24 cellular contexts compared by ENCODE assay signal in genomic region chr4:2731907-2732314, GRCh38. TPM values are rescaled to one million over a fixed set of nuclear protein-coding genes. Genes with fewer than 3 reads are reported as not detected.
DNase-seq lines count a peak whose midpoint lies in the region; ATAC-seq, FAIRE-seq and TF ChIP-seq lines count a peak whose summit lies in the region.
"Had no signal": no experiment of that assay in that cellular context is flagged by ENCODE, and none has a peak within 500 bp of the region (broad histone marks: within the 10 kb centered on the region; RNA-seq: fewer than 3 reads in every experiment).

No MANE protein-coding gene starts in this region.

- H3K4me3 ChIP-seq in K562 (no peak overlapping the region), HepG2 (replicated peaks in 1 of 3; ENCODE audit: insufficient read depth in 1 of 3, low read depth in 2 of 3, low read length in 3 of 3) (no peak overlapping the region)
- H3K4me3 ChIP-seq: BLaER1 treated with 17β-estradiol and CSF1 and Interleukin-3, amounts not matched to agents 10 nM and 100 nM; left lung; transverse colon had no signal

- in situ Hi-C loops in K562 (cut with MboI), result no loop called here
- in situ Hi-C loops in HepG2 (cut with HindIII; ENCODE audit: extremely low pct_ligation_motif_present, low pct_unique_long_range_greater_than_20kb), result no loop called here

- H4K20me1 ChIP-seq in K562 (replicated peaks; ENCODE audit: control insufficient read depth, insufficient read depth, low read length) (no peaks in the 10 kb centered on the region), HepG2 (ENCODE audit: insufficient read depth, low read length) (no peaks in the 10 kb centered on the region)

- POLR2A ChIA-PET in K562 (lab: Yijun Ruan, JAX) (interaction anchor here (1.0 to 1.1 kb wide), 3 partner anchors 10 to 15 kb away, joined by 3 to 5 read pairs (median 4); no protein-coding TSS in a partner anchor), HepG2 (lab: Yijun Ruan, JAX) (interaction anchor here (1.2 to 2.1 kb wide), 2 partner anchors 29 to 58 kb away, joined by 3 to 7 read pairs; no protein-coding TSS in a partner anchor)

- no peak for TF ChIP-seq RAD21 in K562 (CRISPR knock-in tag; conservative IDR thresholded peaks at IDR 0.05 in 1 of 2, IDR thresholded peaks at IDR 0.05 in 1 of 2)
- TF ChIP-seq RAD21 in HepG2 (CRISPR knock-in tag; IDR thresholded peaks at IDR 0.05), result no peak

- H2AFZ ChIP-seq in K562 (ENCODE audit: low read depth, low read length) (no peak overlapping the region), HepG2 (ENCODE audit: low read length) (no peak overlapping the region)

- WGBS in K562 (ENCODE audit: insufficient coverage, low coverage, missing lambda C conversion rate), result 91% methylated on average over 20 of the region's 28 CpGs
- WGBS in HepG2 (ENCODE audit: low lambda C conversion rate), result 96% methylated on average over 26 of the region's 28 CpGs

- no peaks in the 10 kb centered on the region for H3K4me1 Mint-ChIP-seq in activated naive CD8-positive, alpha-beta T cell (ENCODE audit: low read depth)
- H3K4me1 Mint-ChIP-seq in activated naive CD8-positive, alpha-beta T cell treated with anti-CD3 and anti-CD28 coated beads for 36 hours, result no peaks in the 10 kb centered on the region
- no peaks in the 10 kb centered on the region for H3K4me1 Mint-ChIP-seq in mesothelial cell of epicardium

- H3K27ac ChIP-seq in K562 (ENCODE audit: extremely low read depth, low read depth, low read length) (no peak overlapping the region), HepG2 (ENCODE audit: extremely low read length, insufficient read depth, low read length) (no peak overlapping the region)
- H3K27ac ChIP-seq: BLaER1 treated with 17β-estradiol and CSF1 and Interleukin-3, amounts not matched to agents 10 nM and 100 nM; left lung; transverse colon had no signal

- peaks cover 22% of the 10 kb centered on the region for H3K36me3 Mint-ChIP-seq in activated naive CD8-positive, alpha-beta T cell
- peaks cover 22% of the 10 kb centered on the region for H3K36me3 Mint-ChIP-seq in activated naive CD8-positive, alpha-beta T cell treated with anti-CD3 and anti-CD28 coated beads for 36 hours
- peaks cover 40% of the 10 kb centered on the region for H3K36me3 Mint-ChIP-seq in mesothelial cell of epicardium

- no peak overlapping the region for H3K4me3 Mint-ChIP-seq in activated naive CD8-positive, alpha-beta T cell
- H3K4me3 Mint-ChIP-seq in activated naive CD8-positive, alpha-beta T cell treated with anti-CD3 and anti-CD28 coated beads for 36 hours, result no peak overlapping the region
- no peak overlapping the region for H3K4me3 Mint-ChIP-seq in mesothelial cell of epicardium
- H3K4me3 Mint-ChIP-seq: activated T-helper 1 cell treated with anti-CD3 and anti-CD28 coated beads, Interleukin-12 subunit alpha, Interleukin-12 subunit beta, Interleukin-2, Interleukin-4 antibody, amounts not matched to agents 30 ng/mL and 10 ng/mL and 1 ng/mL, durations not matched to agents 14 hours and 24 hours and 36 hours; stimulated activated naive CD8-positive, alpha-beta T cell treated with anti-CD3 and anti-CD28 coated beads, Interleukin-15, amount 100 ng/mL, for 72 hours had no signal

- no peaks in the 10 kb centered on the region for H3K27me3 Mint-ChIP-seq in activated naive CD8-positive, alpha-beta T cell
- H3K27me3 Mint-ChIP-seq in activated naive CD8-positive, alpha-beta T cell treated with anti-CD3 and anti-CD28 coated beads for 36 hours, result no peaks in the 10 kb centered on the region
- H3K27me3 Mint-ChIP-seq in mesothelial cell of epicardium (ENCODE audit: low read depth), result no peaks in the 10 kb centered on the region
- H3K27me3 Mint-ChIP-seq: stimulated activated naive CD8-positive, alpha-beta T cell treated with anti-CD3 and anti-CD28 coated beads, Interleukin-15, amount 100 ng/mL, for 72 hours had no signal

- TF ChIP-seq CTCF in K562 (IDR thresholded peaks at IDR 0.05 in 2 of 3, conservative IDR thresholded peaks at IDR 0.05 in 1 of 3; ENCODE audit: insufficient read depth in 2 of 3, low read depth in 1 of 3, low read length in 3 of 3), result no peak
- TF ChIP-seq CTCF in HepG2 (CRISPR knock-in tag; IDR thresholded peaks at IDR 0.05), result no peak
- no peak for TF ChIP-seq CTCF in mesothelial cell of epicardium (IDR thresholded peaks at IDR 0.05; ENCODE audit: unreplicated experiment)

- H3K9ac ChIP-seq in K562 (ENCODE audit: insufficient read depth in 1 of 2, low read depth in 2 of 2, low read length in 2 of 2) (no peak overlapping the region), HepG2 (ENCODE audit: insufficient read depth, low read depth, low read length) (no peak overlapping the region)
- H3K9ac ChIP-seq: BLaER1 treated with 17β-estradiol and CSF1 and Interleukin-3, amounts not matched to agents 10 nM and 100 nM had no signal

- ATAC-seq in K562 (no peak; the same call in 2 of the 3 replicates), HepG2 (no peak), HG02870 (IDR thresholded peaks at IDR 0.05; ENCODE audit: unreplicated experiment) (no peak)
- ATAC-seq: SK-N-SH treated with all-trans-retinoic acid at 6 μM for 48 hours; stimulated activated naive CD8-positive, alpha-beta T cell treated with anti-CD3 and anti-CD28 coated beads, Interleukin-15, amount 100 ng/mL, for 72 hours had no signal

- H3K36me3 ChIP-seq in K562 (ENCODE audit: control insufficient read depth, insufficient read depth, low read length) (peaks cover 32% of the 10 kb centered on the region; the same call in 2 of the 3 replicates), HepG2 (replicated peaks in 1 of 2; ENCODE audit: control insufficient read depth in 1 of 2, insufficient read depth in 2 of 2, low read length in 2 of 2) (peaks cover 8 to 20% of the 10 kb centered on the region in 2 experiments; a peak in 4 of 5 replicates)

- H3K27me3 ChIP-seq in K562 (ENCODE audit: control insufficient read depth in 2 of 2, insufficient read depth in 2 of 2, low read length in 2 of 2) (no peaks in the 10 kb centered on the region), HepG2 (ENCODE audit: control insufficient read depth in 1 of 2, insufficient read depth in 2 of 2, low read length in 2 of 2) (no peaks in the 10 kb centered on the region)
- H3K27me3 ChIP-seq: BLaER1 treated with 17β-estradiol and CSF1 and Interleukin-3, amounts not matched to agents 10 nM and 100 nM; left lung; transverse colon had no signal

- CTCF ChIA-PET in K562 (lab: Yijun Ruan, JAX; ENCODE audit: low intra/inter-chr PET ratio), result no interaction called here
- CTCF ChIA-PET in HepG2 (lab: Yijun Ruan, JAX; ENCODE audit: low intra/inter-chr PET ratio, low total read pairs), result no interaction called here

- no peak for FAIRE-seq in K562 (lab: Jason Lieb, UNC)
- no peak for FAIRE-seq in HepG2 (lab: Jason Lieb, UNC)

- TF ChIP-seq EP300 in K562 (IDR thresholded peaks at IDR 0.05; ENCODE audit: low read length), result no peak
- no peak for TF ChIP-seq EP300 in HepG2 (IDR thresholded peaks at IDR 0.05; ENCODE audit: low read depth in 2 of 2, low read length in 2 of 2)
- no peak for TF ChIP-seq EP300 in HepG2 (CRISPR knock-in tag; IDR thresholded peaks at IDR 0.05; ENCODE audit: borderline replicate concordance)

- intact Hi-C loops in K562 (cut with micrococcal nuclease), result no loop called here
- intact Hi-C loops in HepG2 (cut with micrococcal nuclease; ENCODE audit: unreplicated experiment), result loop anchor here (2.0 kb wide), 1 partner anchor 59 kb away; no protein-coding TSS in a partner anchor

- H3K27ac Mint-ChIP-seq in activated naive CD8-positive, alpha-beta T cell, result peak overlapping the region; percentile 8
- no peak overlapping the region for H3K27ac Mint-ChIP-seq in activated naive CD8-positive, alpha-beta T cell treated with anti-CD3 and anti-CD28 coated beads for 36 hours
- H3K27ac Mint-ChIP-seq in mesothelial cell of epicardium, result no peak overlapping the region
- H3K27ac Mint-ChIP-seq: activated T-helper 1 cell treated with anti-CD3 and anti-CD28 coated beads, Interleukin-12 subunit alpha, Interleukin-12 subunit beta, Interleukin-2, Interleukin-4 antibody, amounts not matched to agents 30 ng/mL and 10 ng/mL and 1 ng/mL, durations not matched to agents 14 hours and 24 hours and 36 hours had no signal

- H3K9me1 ChIP-seq in K562 (ENCODE audit: control insufficient read depth, insufficient read depth, low read length), result no peaks in the 10 kb centered on the region

- H3K9me3 Mint-ChIP-seq in activated naive CD8-positive, alpha-beta T cell (ENCODE audit: low read depth), result peaks cover 7% of the 10 kb centered on the region
- peaks cover 7% of the 10 kb centered on the region for H3K9me3 Mint-ChIP-seq in activated naive CD8-positive, alpha-beta T cell treated with anti-CD3 and anti-CD28 coated beads for 36 hours
- peaks cover 18% of the 10 kb centered on the region for H3K9me3 Mint-ChIP-seq in mesothelial cell of epicardium

- H3K9me3 ChIP-seq in K562 (replicated peaks; ENCODE audit: control insufficient read depth, insufficient read depth, low read depth, low read length) (no peaks in the 10 kb centered on the region), HepG2 (ENCODE audit: low read length) (no peaks in the 10 kb centered on the region)
- H3K9me3 ChIP-seq: transverse colon had no signal

- no peak overlapping the region for H3K4me2 ChIP-seq in K562 (ENCODE audit: insufficient read depth, low read length)
- no peak overlapping the region for H3K4me2 ChIP-seq in HepG2 (ENCODE audit: low read depth, low read length)
- H3K4me2 ChIP-seq: BLaER1 treated with 17β-estradiol and CSF1 and Interleukin-3, amounts not matched to agents 10 nM and 100 nM had no signal

- no peak for DNase-seq in activated naive CD8-positive, alpha-beta T cell treated with anti-CD3 and anti-CD28 coated beads for 36 hours
- DNase-seq in K562 (ENCODE audit: extremely low read depth in 1 of 4, low spot score in 3 of 4) (no peak), HepG2 (ENCODE audit: low spot score) (no peak), NCI-H82 (lab: John Stamatoyannopoulos, UW) (no peak), mesothelial cell of epicardium (ENCODE audit: low spot score in 2 of 2, unreplicated experiment in 2 of 2) (no peak)
- peak; percentile 19 for DNase-seq in stimulated activated CD8-positive, alpha-beta memory T cell treated with anti-CD3 and anti-CD28 coated beads, Interleukin-4, amount 100 ng/mL, for 48 hours
- DNase-seq: activated CD4-positive, CD25-positive, alpha-beta regulatory T cell treated with anti-CD3 and anti-CD28 coated beads, Interleukin-2, amount 50 U/mL, for 72 hours; activated CD8-positive, alpha-beta memory T cell treated with anti-CD3 and anti-CD28 coated beads for 24 hours; central memory CD4-positive, alpha-beta T cell; DMS 273 treated with DMSO at 0.1 percent for 48 hours; GDM1; MV-4-11; NCI-H1694 treated with DMSO at 0.1 percent for 48 hours; NCI-H226; NK-92 treated with Interleukin-12 subunit alpha and Interleukin-12 subunit beta, amount 100 ng/mL, for 24 hours; stimulated activated naive CD8-positive, alpha-beta T cell treated with anti-CD3 and anti-CD28 coated beads, Interleukin-15, amount 100 ng/mL, for 72 hours; T-helper 9 cell; transverse colon had no signal

- no peaks in the 10 kb centered on the region for H3K79me2 ChIP-seq in K562 (ENCODE audit: control insufficient read depth, insufficient read depth, low read length)
- no peaks in the 10 kb centered on the region for H3K79me2 ChIP-seq in HepG2 (ENCODE audit: insufficient read depth, low read length)

- BruUV-seq in K562 (replicated peaks; lab: Mats Ljungman, UMichigan) (no TSS peak), HepG2 (replicated peaks; lab: Mats Ljungman, UMichigan) (no TSS peak)

- H3K4me1 ChIP-seq in K562 (replicated peaks in 1 of 2; ENCODE audit: control insufficient read depth in 2 of 2, insufficient read depth in 2 of 2, low read length in 2 of 2) (peaks cover 0 to 12% of the 10 kb centered on the region in 2 experiments; a peak in 1 of 5 replicates), HepG2 (ENCODE audit: insufficient read depth, low read length) (peaks cover 17% of the 10 kb centered on the region)
- H3K4me1 ChIP-seq: transverse colon had no signal

- no peak for TF ChIP-seq POLR2A in K562 (conservative IDR thresholded peaks at IDR 0.05)
- no peak for TF ChIP-seq POLR2A in HepG2 (IDR thresholded peaks at IDR 0.05; ENCODE audit: insufficient read depth in 1 of 2, low read depth in 2 of 2, low read length in 2 of 2)

RNA-seq across cellular contexts. Expression of gene TNIP2, which starts 24.2 kb away (rescaled TPM):
- 10 to 100 TPM; 50.0 to 50.3 TPM for total RNA-seq in activated naive CD8-positive, alpha-beta T cell treated with anti-CD3 and anti-CD28 coated beads for 36 hours
- 24.5 and 78.1 TPM in 2 replicates for total RNA-seq in K562 (2011; cell fraction: chromatin; rRNA removed; ENCODE audit: low replicate concordance)
- 49.7 and 54.7 TPM in 2 replicates for total RNA-seq in K562 (2011; cell fraction: nucleolus; rRNA removed)
- 30.4 and 33.4 TPM in 2 replicates for total RNA-seq in K562 (2011; cell fraction: nucleoplasm; rRNA removed)
- total RNA-seq in K562 (2014; rRNA removed) (42.6 and 46.7 TPM in 2 replicates), K562 (2014; rRNA removed; fragmentation: Illumina TruSeq; extraction: Trizol) (11.6 and 13.1 TPM in 2 replicates), K562 (2015; rRNA removed; fragmentation: Illumina TruSeq; extraction: Trizol) (19.5 and 21.9 TPM in 2 replicates), K562 (2021) (32.2 and 35.8 TPM in 2 replicates), HepG2 (2016; rRNA removed; fragmentation: Illumina TruSeq; extraction: Trizol) (28.5 and 38.0 TPM in 2 replicates), mesothelial cell of epicardium (23.8 to 25.9 TPM (median 25.0 TPM) in 3 replicates)
- polyA plus RNA-seq in K562 (2011; rRNA removed) (17.5 and 21.8 TPM in 2 replicates), K562 (2014; fragmentation: Illumina TruSeq; extraction: Trizol) (12.1 and 18.3 TPM in 2 replicates), K562 (2014; fragmentation: Nextera tagmentation; extraction: Ambion mirVana) (1 to 10 TPM in 1 of 2 experiments, under 1 TPM in 1; 0.61 to 1.1 TPM), K562 (2014; rRNA removed) (38.1 and 38.2 TPM in 2 replicates), HepG2 (2011; rRNA removed) (25.6 and 30.1 TPM in 2 replicates)
- 16.5 and 28.2 TPM in 2 replicates for polyA plus RNA-seq in K562 (2011; cell fraction: cytosol; rRNA removed)
- polyA plus RNA-seq in K562 (2011; cell fraction: nucleus; rRNA removed), result 49.0 and 90.0 TPM in 2 replicates
- polyA plus RNA-seq in K562 (2012), result 30.8 and 32.9 TPM in 2 replicates
- polyA minus RNA-seq in K562 (2011; rRNA and poly(A)+ RNA removed), result 10.0 and 16.8 TPM in 2 replicates
- 13.7 and 14.7 TPM in 2 replicates for polyA minus RNA-seq in K562 (2011; cell fraction: cytosol; rRNA and poly(A)+ RNA removed)
- polyA minus RNA-seq in K562 (2011; cell fraction: nucleus; rRNA and poly(A)+ RNA removed), result 16.4 and 17.5 TPM in 2 replicates
- total RNA-seq in HepG2 (2016; cell fraction: cytosol; rRNA removed; fragmentation: Illumina TruSeq; extraction: Trizol; ENCODE audit: low read depth), result 51.3 and 56.9 TPM in 2 replicates
- total RNA-seq in HepG2 (2016; cell fraction: insoluble cytoplasmic fraction; rRNA removed; fragmentation: Illumina TruSeq; extraction: Trizol), result 23.8 and 37.4 TPM in 2 replicates
- 75.6 and 77.4 TPM in 2 replicates for total RNA-seq in HepG2 (2016; cell fraction: membrane; rRNA removed; fragmentation: Illumina TruSeq; extraction: Trizol)
- 22.8 and 24.6 TPM in 2 replicates for total RNA-seq in HepG2 (2016; cell fraction: nucleus; rRNA removed; fragmentation: Illumina TruSeq; extraction: Trizol)
- 24.2 and 29.8 TPM in 2 replicates for polyA plus RNA-seq in HepG2 (2011; cell fraction: cytosol; rRNA removed)
- 85.8 and 92.8 TPM in 2 replicates for polyA plus RNA-seq in HepG2 (2011; cell fraction: nucleus; rRNA removed)
- 14.3 and 23.5 TPM in 2 replicates for polyA plus RNA-seq in HepG2 (2012)
- 52.0 and 56.1 TPM in 2 replicates for polyA plus RNA-seq in HepG2 (2016; cell fraction: cytosol; fragmentation: Illumina TruSeq; extraction: Trizol; ENCODE audit: low read depth)
- polyA plus RNA-seq in HepG2 (2016; cell fraction: insoluble cytoplasmic fraction; fragmentation: Illumina TruSeq; extraction: Trizol; ENCODE audit: low read depth), result 25.2 and 28.5 TPM in 2 replicates
- 60.4 and 61.0 TPM in 2 replicates for polyA plus RNA-seq in HepG2 (2016; cell fraction: membrane; fragmentation: Illumina TruSeq; extraction: Trizol; ENCODE audit: low read depth)
- 46.5 and 50.4 TPM in 2 replicates for polyA plus RNA-seq in HepG2 (2016; cell fraction: nucleus; fragmentation: Illumina TruSeq; extraction: Trizol; ENCODE audit: insufficient read depth, low read depth)
- polyA minus RNA-seq in HepG2 (2011; rRNA and poly(A)+ RNA removed; ENCODE audit: low replicate concordance), result 10.0 and 18.7 TPM in 2 replicates
- polyA minus RNA-seq in HepG2 (2011; cell fraction: cytosol; rRNA and poly(A)+ RNA removed), result 8.1 and 8.4 TPM in 2 replicates
- polyA minus RNA-seq in HepG2 (2011; cell fraction: nucleus; rRNA and poly(A)+ RNA removed), result 18.6 and 22.9 TPM in 2 replicates
